ENCODE assay signal across 16 cellular contexts in the genomic region with DNA sequence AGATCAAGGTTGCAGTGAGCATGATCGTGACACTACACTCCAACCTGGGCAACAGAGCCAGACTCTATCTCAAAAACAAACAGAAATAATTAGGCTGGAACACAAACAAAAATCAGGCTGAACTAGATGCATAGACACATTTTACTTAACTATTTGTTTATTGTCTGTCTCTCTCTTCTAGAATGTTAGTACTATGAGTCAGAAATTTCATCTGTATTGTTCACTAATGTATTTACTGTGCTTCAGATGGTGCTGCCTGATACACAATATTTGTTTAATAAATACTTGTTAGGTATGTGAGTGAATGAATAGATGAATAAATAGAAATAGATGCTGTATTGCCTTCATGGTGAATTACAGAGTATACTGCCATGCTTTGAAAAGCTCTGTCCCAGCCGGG. TPM values are rescaled to one million over a fixed set of nuclear protein-coding genes. Genes with fewer than 3 reads are reported as not detected.
DNase-seq lines count a peak whose midpoint lies in the region; ATAC-seq, FAIRE-seq and TF ChIP-seq lines count a peak whose summit lies in the region.
"Had no signal": no experiment of that assay in that cellular context is flagged by ENCODE, and none has a peak within 500 bp of the region (broad histone marks: within the 10 kb centered on the region; RNA-seq: fewer than 3 reads in every experiment).

No MANE protein-coding gene starts in this region.

- no peak overlapping the region for H3K23ac ChIP-seq in neuronal stem cell (ENCODE audit: low read depth, low read length, poor library complexity)

- TF ChIP-seq CTCF in A549 (IDR thresholded peaks at IDR 0.05) = no peak

- no peak overlapping the region for H3K14ac ChIP-seq in neuronal stem cell (ENCODE audit: low read length)

- H3K27me3 ChIP-seq in GM23248 (replicated peaks; ENCODE audit: insufficient read depth) (peaks cover 12% of the 10 kb centered on the region; the same call in 1 of the 2 replicates), SJCRH30 (no peaks in the 10 kb centered on the region), neuronal stem cell (ENCODE audit: control insufficient read depth in 3 of 3, insufficient read depth in 3 of 3, low read depth in 1 of 3, low read length in 3 of 3) (no peaks in the 10 kb centered on the region)

- no peak overlapping the region for H2BK5ac ChIP-seq in neuronal stem cell (ENCODE audit: low read length)

- H2BK15ac ChIP-seq in neuronal stem cell (ENCODE audit: low read length) = no peak overlapping the region

- no peaks in the 10 kb centered on the region for H3K9me2 ChIP-seq in GM23248 (ENCODE audit: insufficient read depth)

- H3K36me3 ChIP-seq in GM23248 (ENCODE audit: low read depth) (no peaks in the 10 kb centered on the region), SJCRH30 (no peaks in the 10 kb centered on the region), neuronal stem cell (replicated peaks in 1 of 2; ENCODE audit: control insufficient read depth in 2 of 2, insufficient read depth in 2 of 2, low read length in 2 of 2) (no peaks in the 10 kb centered on the region)

- H3K9ac ChIP-seq in GM23248 (no peak overlapping the region), neuronal stem cell (ENCODE audit: low read depth, low read length, poor library complexity) (no peak overlapping the region)

- no peak for TF ChIP-seq EP300 in A549 (IDR thresholded peaks at IDR 0.05)

- FAIRE-seq in A549 (lab: Jason Lieb, UNC) = no peak
- FAIRE-seq: G401.6 had no signal

- H2AFZ ChIP-seq in GM23248 = no peak overlapping the region
- no peak overlapping the region for H2AFZ ChIP-seq in neuronal stem cell (ENCODE audit: low read length)
- H2AFZ ChIP-seq: GM23338 had no signal

- H3K79me2 ChIP-seq in GM23248 (ENCODE audit: insufficient read depth) = no peaks in the 10 kb centered on the region

- H4K8ac ChIP-seq in neuronal stem cell (ENCODE audit: low read depth, low read length) = no peak overlapping the region

- H3K4me2 ChIP-seq in A549 (peak overlapping the region; percentile 72), GM23248 (ENCODE audit: unreplicated experiment) (no peak overlapping the region), neuronal stem cell (ENCODE audit: insufficient read depth, low read length, poor library complexity, severe bottlenecking) (no peak overlapping the region)
- H3K4me2 ChIP-seq: GM23338 had no signal

- no peak overlapping the region for H4K91ac ChIP-seq in neuronal stem cell (ENCODE audit: low read depth, low read length, poor library complexity)

- H2AK5ac ChIP-seq in neuronal stem cell (ENCODE audit: low read depth, low read length) = no peak overlapping the region

- H4K20me1 ChIP-seq in GM23248 (ENCODE audit: insufficient read depth) = no peaks in the 10 kb centered on the region

- CTCF ChIA-PET in A549 (lab: Yijun Ruan, JAX) = interaction anchor here (0.6 to 5.9 kb wide), 5 partner anchors 12 to 265 kb away, joined by 3 to 47 read pairs (median 6); no protein-coding TSS in a partner anchor

- TF ChIP-seq RAD21 in A549 (conservative IDR thresholded peaks at IDR 0.05 in 1 of 2, IDR thresholded peaks at IDR 0.05 in 1 of 2) = no peak

- POLR2A ChIA-PET in A549 (lab: Yijun Ruan, JAX) = no interaction called here

- no peak overlapping the region for H2BK12ac ChIP-seq in neuronal stem cell (ENCODE audit: low read length)

- peaks cover 8% of the 10 kb centered on the region for H3F3A ChIP-seq in GM23248 (ENCODE audit: insufficient read depth)

- H3K9me3 ChIP-seq in A549 (no peaks in the 10 kb centered on the region), GM23248 (ENCODE audit: low read depth) (no peaks in the 10 kb centered on the region), SJCRH30 (replicated peaks) (no peaks in the 10 kb centered on the region), neuronal stem cell (replicated peaks in 1 of 2; ENCODE audit: control insufficient read depth in 2 of 2, insufficient read depth in 1 of 2, low read depth in 1 of 2, low read length in 2 of 2) (no peaks in the 10 kb centered on the region)
- H3K9me3 ChIP-seq: Caco-2 had no signal

- H3K4me1 ChIP-seq in A549 (peaks cover 28% of the 10 kb centered on the region), GM23248 (ENCODE audit: insufficient read depth) (peaks cover 6% of the 10 kb centered on the region; the same call in 1 of the 2 replicates), SJCRH30 (peaks cover 23% of the 10 kb centered on the region), neuronal stem cell (ENCODE audit: control insufficient read depth in 2 of 2, insufficient read depth in 1 of 2, low read depth in 1 of 2, low read length in 2 of 2) (peaks cover 9 to 13% of the 10 kb centered on the region in 2 donors)

- ATAC-seq in A549 (peak; percentile 62 to 79; a peak in 5 of 6 replicates), HG02885 (IDR thresholded peaks at IDR 0.05; ENCODE audit: poor library complexity, unreplicated experiment) (no peak)
- ATAC-seq: GM23338 had no signal

- H3K4me3 ChIP-seq in A549 (no peak overlapping the region), GM23248 (no peak overlapping the region), SJCRH30 (no peak overlapping the region), neuronal stem cell (ENCODE audit: low read length in 2 of 2) (no peak overlapping the region)
- H3K4me3 ChIP-seq: GM23338 had no signal

- in situ Hi-C loops in GM23248 (cut with MboI) = no loop called here

- 7% methylated on average over 2 of the region's 2 CpGs for WGBS in A549 (ENCODE audit: missing lambda C conversion rate)
- 48 to 49% methylated on average over 2 of the region's 2 CpGs for WGBS in GM23248 (ENCODE audit: low coverage in 1 of 2, low lambda C conversion rate in 2 of 2, missing lambda C conversion rate in 2 of 2), 2 experiments
- WGBS in neuronal stem cell (ENCODE audit: extremely low coverage in 2 of 2, insufficient read length in 2 of 2, insufficient replicate concordance in 1 of 2), 2 donors = no CpG with 5 or more reads among the region's 2 CpGs

- no peaks in the 10 kb centered on the region for H3K79me1 ChIP-seq in neuronal stem cell (ENCODE audit: low read depth, low read length)

- DNase-seq in A549 (ENCODE audit: low read depth in 1 of 2, low spot score in 1 of 2) = peak in 1 of 2 experiments; percentile 60
- peak; percentile 32 for DNase-seq in GM23248
- no peak for DNase-seq in SJCRH30
- no peak for DNase-seq in neuronal stem cell (ENCODE audit: low spot score)
- DNase-seq in nucleus accumbens (lab: John Stamatoyannopoulos, UW) = no peak
- no peak for DNase-seq in activated CD4-positive, alpha-beta T cell treated with anti-CD3 and anti-CD28 coated beads for 48 hours
- DNase-seq: ACHN, AML-193, Caco-2, KBM-7, MV-4-11, NCI-H1930, NCI-H446 had no signal

- H2BK120ac ChIP-seq in neuronal stem cell (ENCODE audit: low read depth, low read length) = no peak overlapping the region

- H3K18ac ChIP-seq in neuronal stem cell (ENCODE audit: low read length) = peak overlapping the region; percentile 48

- H3K4ac ChIP-seq in neuronal stem cell (ENCODE audit: low read length) = no peak overlapping the region

- TF ChIP-seq POLR2A in A549 (IDR thresholded peaks at IDR 0.05; ENCODE audit: low read length) = no peak

- H3K27ac ChIP-seq in A549 (peak overlapping the region; percentile 33 to 68; a peak in 3 of 6 replicates), GM23248 (no peak overlapping the region), SJCRH30 (0 out of 2 replicates have a peak overlapping the region, but pooled peaks have one; percentile 51), neuronal stem cell (replicated peaks; ENCODE audit: low read length) (peak overlapping the region; percentile 66)

RNA-seq across cellular contexts. Expression of gene LIN28A, which starts 6.0 kb away (rescaled TPM):
- polyA plus RNA-seq in A549 (2011; rRNA removed) = 0.03 and 0.04 TPM in 2 replicates
- polyA plus RNA-seq in A549 (2012; cell fraction: cytosol; rRNA removed) = not detected in 2 replicates
- 0.01 and 0.02 TPM in 2 replicates for polyA plus RNA-seq in A549 (2012; cell fraction: nucleus; rRNA removed)
- polyA plus RNA-seq in A549 (2017; fragmentation: RNase III; extraction: RNeasy Plus Mini Kit Qiagen cat#74134 plus additional on column Dnase treatment) = 0.03 TPM in 1 of 3 replicates, not detected in the others
- polyA minus RNA-seq in A549 (2011; rRNA and poly(A)+ RNA removed) = not detected in 2 replicates
- not detected in 2 replicates for total RNA-seq in GM23248 (2014; rRNA removed; shearing (Covaris generic))
- 0.14 and 0.15 TPM in 2 replicates for polyA plus RNA-seq in GM23248 (2016; fragmentation: Nextera tagmentation; extraction: Ambion mirVana)
- total RNA-seq in SJCRH30 (2014; rRNA removed; shearing (Covaris generic)) = not detected in 2 replicates
- polyA plus RNA-seq in neuronal stem cell (2013, experiment 1 of 2) = 961 TPM
- 962 TPM for polyA plus RNA-seq in neuronal stem cell (2013, experiment 2 of 2)

RNA-seq across cellular contexts. Expression of gene DHDDS, which starts 27.5 kb away (rescaled TPM):
- polyA plus RNA-seq in A549 (2011; rRNA removed) (20.4 and 26.0 TPM in 2 replicates), A549 (2017; fragmentation: RNase III; extraction: RNeasy Plus Mini Kit Qiagen cat#74134 plus additional on column Dnase treatment) (26.9 to 27.8 TPM (median 27.3 TPM) in 3 replicates), GM23248 (2016; fragmentation: Nextera tagmentation; extraction: Ambion mirVana) (43.0 and 46.9 TPM in 2 replicates)
- polyA plus RNA-seq in A549 (2012; cell fraction: cytosol; rRNA removed) = 12.7 and 15.5 TPM in 2 replicates
- 17.3 and 19.0 TPM in 2 replicates for polyA plus RNA-seq in A549 (2012; cell fraction: nucleus; rRNA removed)
- 29.8 and 30.1 TPM in 2 replicates for polyA minus RNA-seq in A549 (2011; rRNA and poly(A)+ RNA removed)
- 50.8 and 70.6 TPM in 2 replicates for total RNA-seq in GM23248 (2014; rRNA removed; shearing (Covaris generic))
- 36.6 and 43.7 TPM in 2 replicates for total RNA-seq in SJCRH30 (2014; rRNA removed; shearing (Covaris generic))
- 20.8 TPM for polyA plus RNA-seq in neuronal stem cell (2013, experiment 1 of 2)
- polyA plus RNA-seq in neuronal stem cell (2013, experiment 2 of 2) = 20.2 TPM

RNA-seq across cellular contexts. Expression of gene ZNF683, which starts 32.1 kb away (rescaled TPM):
- polyA plus RNA-seq in A549 (2011; rRNA removed) (not detected in 2 replicates), A549 (2017; fragmentation: RNase III; extraction: RNeasy Plus Mini Kit Qiagen cat#74134 plus additional on column Dnase treatment) (not detected in 3 replicates), GM23248 (2016; fragmentation: Nextera tagmentation; extraction: Ambion mirVana) (not detected in 2 replicates)
- not detected in 2 replicates for polyA plus RNA-seq in A549 (2012; cell fraction: cytosol; rRNA removed)
- not detected in 2 replicates for polyA plus RNA-seq in A549 (2012; cell fraction: nucleus; rRNA removed)
- not detected in 2 replicates for polyA minus RNA-seq in A549 (2011; rRNA and poly(A)+ RNA removed)
- not detected in 2 replicates for total RNA-seq in GM23248 (2014; rRNA removed; shearing (Covaris generic))
- not detected in 2 replicates for total RNA-seq in SJCRH30 (2014; rRNA removed; shearing (Covaris generic))
- polyA plus RNA-seq in neuronal stem cell (2013, experiment 1 of 2) = not detected
- polyA plus RNA-seq in neuronal stem cell (2013, experiment 2 of 2) = not detected
- total RNA-seq: Caco-2, GM23338 had no signal
- polyA plus RNA-seq: GM23338 had no signal

RNA-seq across cellular contexts. Expression of gene CRYBG2, which starts 50.7 kb away (rescaled TPM):
- 0.67 and 1.1 TPM in 2 replicates for polyA plus RNA-seq in A549 (2011; rRNA removed)
- 2.0 and 2.1 TPM in 2 replicates for polyA plus RNA-seq in A549 (2012; cell fraction: cytosol; rRNA removed)
- 4.9 and 8.7 TPM in 2 replicates for polyA plus RNA-seq in A549 (2012; cell fraction: nucleus; rRNA removed)
- polyA plus RNA-seq in A549 (2017; fragmentation: RNase III; extraction: RNeasy Plus Mini Kit Qiagen cat#74134 plus additional on column Dnase treatment) = 2.3 to 2.7 TPM (median 2.4 TPM) in 3 replicates
- polyA minus RNA-seq in A549 (2011; rRNA and poly(A)+ RNA removed) = 2.0 and 3.8 TPM in 2 replicates
- total RNA-seq in GM23248 (2014; rRNA removed; shearing (Covaris generic)) = not detected in 2 replicates
- polyA plus RNA-seq in GM23248 (2016; fragmentation: Nextera tagmentation; extraction: Ambion mirVana) = not detected in 2 replicates
- total RNA-seq in SJCRH30 (2014; rRNA removed; shearing (Covaris generic)) = not detected in 2 replicates
- polyA plus RNA-seq in neuronal stem cell (2013, experiment 1 of 2) = 7.8 TPM
- 9.1 TPM for polyA plus RNA-seq in neuronal stem cell (2013, experiment 2 of 2)
